Comparison of ENCODE assay signal across 15 cellular contexts in the genomic region with DNA sequence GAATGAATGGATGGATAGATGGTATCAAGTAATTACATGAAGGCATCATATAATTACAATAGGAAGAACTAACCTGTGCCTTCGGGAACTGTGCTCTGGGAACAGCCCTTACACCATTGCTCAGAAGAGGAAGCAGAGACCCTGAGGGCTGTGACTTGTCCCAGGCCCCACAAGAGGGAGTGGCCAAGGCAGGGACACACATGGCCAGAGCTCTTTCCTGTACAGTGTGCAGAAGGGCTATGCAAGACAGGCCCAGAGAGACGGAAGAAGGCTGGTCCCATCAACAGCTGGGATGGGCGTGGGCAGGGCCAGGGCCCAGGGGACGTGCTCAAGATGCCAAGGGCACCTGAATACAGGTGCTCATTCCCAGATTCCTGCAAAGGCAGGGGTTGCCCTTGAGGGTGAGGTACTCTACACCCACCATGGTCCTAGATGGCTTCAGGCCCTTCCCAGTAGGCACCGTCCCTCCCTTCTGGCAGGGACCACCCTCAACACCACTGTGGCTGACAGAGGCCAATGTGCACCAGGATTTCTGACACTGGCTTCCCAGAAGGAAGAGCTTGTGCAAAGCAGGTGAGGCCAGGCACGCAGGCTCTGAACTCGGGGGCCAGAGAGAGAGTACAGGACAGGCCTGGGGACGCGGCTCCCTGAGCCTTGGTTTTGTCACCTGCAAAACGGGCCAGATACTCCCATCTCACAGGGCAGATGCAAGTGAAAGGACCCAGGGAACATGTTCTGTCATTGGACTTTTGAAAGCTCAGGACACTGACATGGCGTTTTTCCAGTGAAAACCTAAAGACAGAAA. TPM values are rescaled to one million over a fixed set of nuclear protein-coding genes. Genes with fewer than 3 reads are reported as not detected.
A peak's percentile ranks its signal among the peaks of the same experiment; 100 is the strongest.
DNase-seq lines count a peak whose midpoint lies in the region; ATAC-seq and TF ChIP-seq lines count a peak whose summit lies in the region.
"Had no signal": no experiment of that assay in that cellular context is flagged by ENCODE, and none has a peak within 500 bp of the region (broad histone marks: within the 10 kb centered on the region; RNA-seq: fewer than 3 reads in every experiment).

No MANE protein-coding gene starts in this region.

- H3K36me3 Mint-ChIP-seq in MCF 10A (ENCODE audit: insufficient read depth, unreplicated experiment) = no peaks in the 10 kb centered on the region
- peaks cover 8% of the 10 kb centered on the region for H3K36me3 Mint-ChIP-seq in activated CD4-positive, alpha-beta memory T cell treated with anti-CD3 and anti-CD28 coated beads for 36 hours
- peaks cover 17% of the 10 kb centered on the region for H3K36me3 Mint-ChIP-seq in type B pancreatic cell

- H3K4me1 Mint-ChIP-seq in MCF 10A (ENCODE audit: insufficient read depth, unreplicated experiment) = peaks cover 26% of the 10 kb centered on the region
- peaks cover 24% of the 10 kb centered on the region for H3K4me1 Mint-ChIP-seq in activated CD4-positive, alpha-beta memory T cell treated with anti-CD3 and anti-CD28 coated beads for 36 hours (ENCODE audit: low read depth)
- peaks cover 21% of the 10 kb centered on the region for H3K4me1 Mint-ChIP-seq in type B pancreatic cell (ENCODE audit: unreplicated experiment)

- H3K9me3 Mint-ChIP-seq in MCF 10A (ENCODE audit: unreplicated experiment) = no peaks in the 10 kb centered on the region
- peaks cover 10% of the 10 kb centered on the region for H3K9me3 Mint-ChIP-seq in activated CD4-positive, alpha-beta memory T cell treated with anti-CD3 and anti-CD28 coated beads for 36 hours
- H3K9me3 Mint-ChIP-seq in type B pancreatic cell = peaks cover 6% of the 10 kb centered on the region

- CTCF ChIA-PET in MCF 10A (lab: Yijun Ruan, JAX) = interaction anchor here (0.5 to 0.6 kb wide), 3 partner anchors 91 to 1800 kb away, joined by 3 to 4 read pairs (median 3); no protein-coding TSS in a partner anchor
- CTCF ChIA-PET in mammary epithelial cell (lab: Charles Lee; ENCODE audit: low non-redundant PET) = no interaction called here
- CTCF ChIA-PET in activated CD4-positive, alpha-beta memory T cell treated with anti-CD3 and anti-CD28 coated beads for 36 hours (lab: Charles Lee) = no interaction called here

- H3K4me1 ChIP-seq in mammary epithelial cell (ENCODE audit: insufficient read depth, low read length) = peaks cover 37% of the 10 kb centered on the region
- peaks cover 4% of the 10 kb centered on the region for H3K4me1 ChIP-seq in prostate gland (replicated peaks)

- no peaks in the 10 kb centered on the region for H3K27me3 ChIP-seq in mammary epithelial cell (ENCODE audit: insufficient read depth, low read length)
- no peaks in the 10 kb centered on the region for H3K27me3 ChIP-seq in prostate gland (replicated peaks; ENCODE audit: insufficient read depth)
- H3K27me3 ChIP-seq: breast epithelium, hepatocyte had no signal

- dilution Hi-C loops in mammary epithelial cell (cut with HindIII; ENCODE audit: low sequenced_read_pairs) = no loop called here

- peak overlapping the region; percentile 69 for H3K4me3 Mint-ChIP-seq in MCF 10A (ENCODE audit: unreplicated experiment)
- H3K4me3 Mint-ChIP-seq in activated CD4-positive, alpha-beta memory T cell treated with anti-CD3 and anti-CD28 coated beads for 36 hours = peak overlapping the region; percentile 54
- peak overlapping the region; percentile 83 for H3K4me3 Mint-ChIP-seq in type B pancreatic cell

- H3K4me2 ChIP-seq in mammary epithelial cell (ENCODE audit: insufficient read depth, low read depth, low read length) = no peak overlapping the region

- WGBS in mammary epithelial cell (ENCODE audit: low coverage, missing lambda C conversion rate) = 91% methylated on average over 7 of the region's 11 CpGs
- 90% methylated on average over 11 of the region's 11 CpGs for WGBS in prostate gland

- no peaks in the 10 kb centered on the region for H3K9me3 ChIP-seq in mammary epithelial cell (replicated peaks; ENCODE audit: insufficient read depth, low read length)
- no peaks in the 10 kb centered on the region for H3K9me3 ChIP-seq in prostate gland
- H3K9me3 ChIP-seq: breast epithelium had no signal

- no peak for ATAC-seq in sciatic nerve

- no peak for DNase-seq in MCF 10A (ENCODE audit: unreplicated experiment)
- DNase-seq in mammary epithelial cell = no peak
- DNase-seq in activated CD4-positive, alpha-beta memory T cell treated with anti-CD3 and anti-CD28 coated beads for 36 hours = no peak
- DNase-seq in left kidney (ENCODE audit: low read depth, low spot score) = peak; percentile 28
- no peak for DNase-seq in type B pancreatic cell (ENCODE audit: extremely low spot score, unreplicated experiment)
- DNase-seq in sciatic nerve (ENCODE audit: low spot score) = no peak
- DNase-seq in NCI-H146 (lab: John Stamatoyannopoulos, UW) = no peak
- no peak for DNase-seq in prostate gland (ENCODE audit: low spot score)
- DNase-seq: activated CD4-positive, alpha-beta T cell treated with anti-CD3 and anti-CD28 coated beads for 48 hours; GOT3; NCI-H226; SW 1271 had no signal

- H2AFZ ChIP-seq in mammary epithelial cell (ENCODE audit: low read depth, low read length) = no peak overlapping the region
- H2AFZ ChIP-seq: hepatocyte had no signal

- no peak overlapping the region for H3K4me3 ChIP-seq in mammary epithelial cell (replicated peaks in 1 of 3; ENCODE audit: insufficient read depth in 1 of 3, low read depth in 2 of 3, low read length in 3 of 3)
- H3K4me3 ChIP-seq in prostate gland = no peak overlapping the region

- H3K27me3 Mint-ChIP-seq in MCF 10A (ENCODE audit: insufficient read depth, unreplicated experiment) (no peaks in the 10 kb centered on the region), type B pancreatic cell (no peaks in the 10 kb centered on the region)
- peaks cover 33% of the 10 kb centered on the region for H3K27me3 Mint-ChIP-seq in activated CD4-positive, alpha-beta memory T cell treated with anti-CD3 and anti-CD28 coated beads for 36 hours

- TF ChIP-seq POLR2A in prostate gland (IDR thresholded peaks at IDR 0.05) = no peak

- POLR2A ChIA-PET in MCF 10A (lab: Yijun Ruan, JAX) = no interaction called here
- POLR2A ChIA-PET in activated CD4-positive, alpha-beta memory T cell treated with anti-CD3 and anti-CD28 coated beads for 36 hours (lab: Charles Lee) = no interaction called here

- no peaks in the 10 kb centered on the region for H4K20me1 ChIP-seq in mammary epithelial cell (ENCODE audit: insufficient read depth, low read length)

- H3K79me2 ChIP-seq in mammary epithelial cell (ENCODE audit: insufficient read depth, low read length) = peaks cover 33% of the 10 kb centered on the region

- H3K36me3 ChIP-seq in mammary epithelial cell (ENCODE audit: insufficient read depth, low read length) (peaks cover 4% of the 10 kb centered on the region), prostate gland (no peaks in the 10 kb centered on the region)
- H3K36me3 ChIP-seq: breast epithelium had no signal

- H3K27ac ChIP-seq in mammary epithelial cell (ENCODE audit: insufficient read depth, low read depth, low read length) (no peak overlapping the region), prostate gland (no peak overlapping the region)
- H3K27ac ChIP-seq: hepatocyte had no signal

- peak overlapping the region; percentile 51 for H3K27ac Mint-ChIP-seq in MCF 10A (ENCODE audit: low read depth, unreplicated experiment)
- no peak overlapping the region for H3K27ac Mint-ChIP-seq in activated CD4-positive, alpha-beta memory T cell treated with anti-CD3 and anti-CD28 coated beads for 36 hours
- H3K27ac Mint-ChIP-seq in type B pancreatic cell = peak overlapping the region; percentile 11

- H3K9ac ChIP-seq in mammary epithelial cell (ENCODE audit: insufficient read depth, low read length) = no peak overlapping the region

- no TSS peak for BruUV-seq in MCF 10A (replicated peaks; lab: Mats Ljungman, UMichigan)
- no TSS peak for BruUV-seq in mammary epithelial cell (replicated peaks; lab: Mats Ljungman, UMichigan)

- intact Hi-C loops in MCF 10A (cut with micrococcal nuclease) (no loop called here), mammary epithelial cell (cut with micrococcal nuclease) (no loop called here), sciatic nerve (cut with DNase I) (no loop called here), prostate gland (cut with DNase I) (no loop called here)
- intact Hi-C loops in activated CD4-positive, alpha-beta memory T cell treated with anti-CD3 and anti-CD28 coated beads for 36 hours (cut with micrococcal nuclease) = no loop called here

- in situ Hi-C loops in mammary epithelial cell (cut with MboI; ENCODE audit: low sequenced_read_pairs in 2 of 2) = no loop called here

- TF ChIP-seq CTCF in MCF 10A (IDR thresholded peaks at IDR 0.05; ENCODE audit: unreplicated experiment) (no peak), mammary epithelial cell (conservative IDR thresholded peaks at IDR 0.05 in 1 of 2, IDR thresholded peaks at IDR 0.05 in 1 of 2; ENCODE audit: extremely low read depth in 1 of 2, insufficient read depth in 1 of 2, low read depth in 1 of 2, low read length in 2 of 2) (no peak), type B pancreatic cell (conservative IDR thresholded peaks at IDR 0.05) (no peak), prostate gland (IDR thresholded peaks at IDR 0.05) (no peak)

RNA-seq across cellular contexts. Expression of a gene that starts 1.7 kb away (rescaled TPM):
- total RNA-seq in MCF 10A (2022) (5.5 and 6.0 TPM in 2 replicates), mammary epithelial cell (10 to 100 TPM in 1 of 2 donors, 1 to 10 TPM in 1; 2.9 to 11.0 TPM), type B pancreatic cell (ENCODE audit: low replicate concordance) (3.5 and 4.5 TPM in 2 replicates), sciatic nerve (12.5 TPM), prostate gland (10 to 100 TPM in 1 of 2 donors, 1 to 10 TPM in 1; 7.6 to 11.0 TPM)
- 0.79 TPM for polyA plus RNA-seq in mammary epithelial cell
- polyA minus RNA-seq in mammary epithelial cell = 2.3 TPM
- total RNA-seq in activated CD4-positive, alpha-beta memory T cell treated with anti-CD3 and anti-CD28 coated beads for 36 hours = 1 to 10 TPM; 1.7 to 1.8 TPM

RNA-seq across cellular contexts. Expression of a gene that starts 4.3 kb away (rescaled TPM):
- total RNA-seq in MCF 10A (2022) (29.0 and 29.3 TPM in 2 replicates), mammary epithelial cell (10 to 100 TPM; 29.1 to 38.5 TPM), type B pancreatic cell (ENCODE audit: low replicate concordance) (14.5 and 29.2 TPM in 2 replicates), sciatic nerve (71.3 TPM), prostate gland (10 to 100 TPM; 49.0 to 55.7 TPM)
- 4.5 TPM for polyA plus RNA-seq in mammary epithelial cell
- polyA minus RNA-seq in mammary epithelial cell = 14.5 TPM
- 1 to 10 TPM; 1.7 to 3.1 TPM for total RNA-seq in activated CD4-positive, alpha-beta memory T cell treated with anti-CD3 and anti-CD28 coated beads for 36 hours
- total RNA-seq: OCI-LY7 had no signal
